Comparison of ENCODE assay signal across 9 cellular contexts in the genomic region with DNA sequence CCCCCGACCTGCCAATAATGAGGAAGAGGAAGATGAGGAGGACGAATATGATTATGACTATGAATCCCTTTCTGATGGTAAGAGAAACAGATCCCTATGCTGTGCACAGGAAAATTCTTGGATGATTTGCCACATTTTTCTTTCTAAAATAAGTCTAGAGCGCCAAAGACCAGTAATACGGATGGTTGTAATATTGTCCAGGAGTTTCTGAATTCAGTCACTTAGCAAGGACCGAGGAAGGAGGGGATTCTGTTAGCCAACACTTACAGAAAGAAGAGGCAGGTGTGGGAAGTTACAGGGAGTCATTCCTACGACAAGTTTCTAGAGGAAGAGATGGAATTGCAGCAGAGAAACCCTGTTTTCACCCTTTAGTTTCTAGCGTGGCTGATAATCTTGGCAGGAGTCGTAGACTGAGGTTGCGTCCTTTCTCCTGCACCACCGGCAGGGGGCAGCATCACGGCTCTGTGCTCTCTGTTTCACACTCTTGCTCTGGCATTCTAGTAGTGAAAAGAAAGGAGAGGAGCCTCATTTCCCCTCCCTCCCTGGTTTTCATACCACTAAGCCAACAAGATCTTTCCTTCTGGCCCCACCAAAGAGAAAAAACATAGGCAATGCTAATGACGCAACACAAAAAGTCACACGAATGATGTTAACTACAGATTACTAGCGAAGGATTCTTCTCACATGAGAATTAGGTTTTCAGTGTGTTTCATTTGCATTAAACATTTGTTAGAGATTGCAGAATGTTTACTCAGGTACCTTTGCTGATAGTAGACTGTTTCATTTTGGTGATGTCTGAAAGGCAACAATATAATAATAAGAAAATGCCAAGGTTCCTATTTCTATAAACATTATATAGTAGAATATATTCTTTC.
A peak's percentile ranks its signal among the peaks of the same experiment; 100 is the strongest.
DNase-seq lines count a peak whose midpoint lies in the region; ATAC-seq, FAIRE-seq and TF ChIP-seq lines count a peak whose summit lies in the region.
"Had no signal": no experiment of that assay in that cellular context is flagged by ENCODE, and none has a peak within 500 bp of the region (broad histone marks: within the 10 kb centered on the region; RNA-seq: fewer than 3 reads in every experiment).

No MANE protein-coding gene starts in this region.

- peak; percentile 83 for FAIRE-seq in keratinocyte (lab: Jason Lieb, UNC)

- H2AFZ ChIP-seq in keratinocyte (ENCODE audit: control insufficient read depth, low read length), result peak overlapping the region; percentile 89

- no peaks in the 10 kb centered on the region for H3F3A ChIP-seq in DOHH2 (ENCODE audit: control insufficient read depth, insufficient read depth)

- H3K4me3 ChIP-seq in DOHH2 (ENCODE audit: low read length), result no peak overlapping the region
- H3K4me3 ChIP-seq in MG63, result no peak overlapping the region
- no peak overlapping the region for H3K4me3 ChIP-seq in keratinocyte (ENCODE audit: control insufficient read depth in 2 of 3, extremely low read depth in 1 of 3, insufficient read depth in 2 of 3, low read depth in 1 of 3, low read length in 3 of 3)

- H3K9me3 ChIP-seq in DOHH2 (ENCODE audit: control insufficient read depth, insufficient read depth, low read length), result no peaks in the 10 kb centered on the region
- no peaks in the 10 kb centered on the region for H3K9me3 ChIP-seq in MG63
- H3K9me3 ChIP-seq in keratinocyte (ENCODE audit: control insufficient read depth, low read depth, low read length), result no peaks in the 10 kb centered on the region

- H3K27me3 Mint-ChIP-seq in brain, result no peaks in the 10 kb centered on the region

- H3K27ac Mint-ChIP-seq in brain, result peak overlapping the region in 1 of 5 experiments; percentile 39
- H3K27ac Mint-ChIP-seq: activated naive CD4-positive, alpha-beta T cell treated with anti-CD3 and anti-CD28 coated beads, Interleukin-2, amount 50 U/mL, for 24 hours had no signal

- H3K4me2 ChIP-seq in DOHH2 (ENCODE audit: low read length), result no peak overlapping the region
- peak overlapping the region; percentile 55 for H3K4me2 ChIP-seq in keratinocyte (ENCODE audit: control insufficient read depth, extremely low read depth, insufficient read depth, low read depth, low read length)

- H3K27ac ChIP-seq in DOHH2 (ENCODE audit: low read depth, low read length), result no peak overlapping the region
- H3K27ac ChIP-seq in keratinocyte (ENCODE audit: control insufficient read depth, insufficient read depth, low read length), result no peak overlapping the region

- no peaks in the 10 kb centered on the region for H3K9me1 ChIP-seq in keratinocyte (ENCODE audit: control insufficient read depth, extremely low read depth, insufficient read depth, low read length)

- peaks cover 4% of the 10 kb centered on the region for H3K36me3 Mint-ChIP-seq in brain
- H3K36me3 Mint-ChIP-seq: activated naive CD4-positive, alpha-beta T cell treated with anti-CD3 and anti-CD28 coated beads, Interleukin-2, amount 50 U/mL, for 24 hours had no signal

- peaks cover 21% of the 10 kb centered on the region for H3K27me3 ChIP-seq in DOHH2 (ENCODE audit: control insufficient read depth, low read length)
- no peaks in the 10 kb centered on the region for H3K27me3 ChIP-seq in MG63
- no peaks in the 10 kb centered on the region for H3K27me3 ChIP-seq in keratinocyte (ENCODE audit: control insufficient read depth, extremely low read depth, insufficient read depth, low read length)

- H3K79me2 ChIP-seq in DOHH2 (ENCODE audit: control insufficient read depth, low read length), result no peaks in the 10 kb centered on the region
- no peaks in the 10 kb centered on the region for H3K79me2 ChIP-seq in keratinocyte (ENCODE audit: control insufficient read depth, insufficient read depth, low read length)

- H3K9ac ChIP-seq in keratinocyte (ENCODE audit: control insufficient read depth, extremely low read depth, insufficient read depth, low read length), result no peak overlapping the region

- dilution Hi-C loops in keratinocyte (cut with MboI; ENCODE audit: extremely low pct_ligation_motif_present, low sequenced_read_pairs), result no loop called here

- no peaks in the 10 kb centered on the region for H3K9me3 Mint-ChIP-seq in brain
- H3K9me3 Mint-ChIP-seq: activated naive CD4-positive, alpha-beta T cell treated with anti-CD3 and anti-CD28 coated beads, Interleukin-2, amount 50 U/mL, for 24 hours had no signal

- no peaks in the 10 kb centered on the region for H3K36me3 ChIP-seq in DOHH2 (ENCODE audit: control insufficient read depth, low read length)
- no peaks in the 10 kb centered on the region; the same call in 1 of the 2 replicates for H3K36me3 ChIP-seq in MG63
- no peaks in the 10 kb centered on the region for H3K36me3 ChIP-seq in keratinocyte (ENCODE audit: control insufficient read depth in 2 of 2, extremely low read depth in 1 of 2, insufficient read depth in 2 of 2, low read length in 2 of 2)

- peaks cover 13% of the 10 kb centered on the region for H3K4me1 Mint-ChIP-seq in brain

- H3K4me3 Mint-ChIP-seq in brain, result no peak overlapping the region
- H3K4me3 Mint-ChIP-seq: activated naive CD4-positive, alpha-beta T cell treated with anti-CD3 and anti-CD28 coated beads, Interleukin-2, amount 50 U/mL, for 24 hours had no signal

- no peaks in the 10 kb centered on the region for H3K9me2 ChIP-seq in DOHH2 (replicated peaks; ENCODE audit: control insufficient read depth, low read length)

- DNase-seq in MG63 (peak; percentile 47), UCSD-AML1 (lab: John Stamatoyannopoulos, UW; ENCODE audit: unreplicated experiment) (peak; percentile 44), keratinocyte (ENCODE audit: low read depth, low spot score) (no peak), epidermal melanocyte (ENCODE audit: insufficient read length, low spot score) (no peak)
- DNase-seq in stimulated activated CD4-positive, alpha-beta T cell treated with anti-CD3 and anti-CD28 coated beads, TNF-alpha, amount 100 ng/mL, for 1 hour (ENCODE audit: low read depth in 3 of 3, low spot score in 1 of 3), result peak in 2 of 3 donors; percentile 13 to 49

- ATAC-seq in GM21528 (IDR thresholded peaks at IDR 0.05; ENCODE audit: low FRiP score, unreplicated experiment), result peak; percentile 76

- no peaks in the 10 kb centered on the region for H4K20me1 ChIP-seq in DOHH2 (ENCODE audit: control insufficient read depth, insufficient read depth, low read depth, low read length)
- no peaks in the 10 kb centered on the region for H4K20me1 ChIP-seq in keratinocyte (ENCODE audit: control insufficient read depth, extremely low read depth, insufficient read depth, low read length)

- H3K4me1 ChIP-seq in DOHH2 (ENCODE audit: control insufficient read depth, low read length) (no peaks in the 10 kb centered on the region), keratinocyte (ENCODE audit: control insufficient read depth, extremely low read depth, insufficient read depth, low read length) (no peaks in the 10 kb centered on the region)

- TF ChIP-seq CTCF in DOHH2 (IDR thresholded peaks at IDR 0.05; ENCODE audit: low read depth, low read length, poor library complexity, severe bottlenecking) (peak; percentile 96), brain (conservative IDR thresholded peaks at IDR 0.05) (peak; percentile 61 to 75), keratinocyte (optimal IDR thresholded peaks at IDR 0.05 in 1 of 3, IDR thresholded peaks at IDR 0.05 in 1 of 3, conservative IDR thresholded peaks at IDR 0.05 in 1 of 3; ENCODE audit: extremely low read depth in 1 of 3, insufficient read depth in 2 of 3, low read length in 3 of 3) (peak; percentile 94 to 95 (median 94))

Comparison
In these comparisons a context has a peak if more than half of its experiments do, and no peak if none do; other contexts are left out.
1. DNase-seq: peak in MG63 (single experiment), UCSD-AML1 (single experiment) and stimulated activated CD4-positive, alpha-beta T cell treated with anti-CD3 and anti-CD28 coated beads, TNF-alpha, amount 100 ng/mL, for 1 hour (2 of 3); none in keratinocyte (single experiment) and epidermal melanocyte (single experiment).
2. Peak in every context shown above with its lines, with median percentiles within 50 percentile points of each other: CTCF ChIP-seq.